ENCODE assay signal across 1 cellular context in the genomic region with DNA sequence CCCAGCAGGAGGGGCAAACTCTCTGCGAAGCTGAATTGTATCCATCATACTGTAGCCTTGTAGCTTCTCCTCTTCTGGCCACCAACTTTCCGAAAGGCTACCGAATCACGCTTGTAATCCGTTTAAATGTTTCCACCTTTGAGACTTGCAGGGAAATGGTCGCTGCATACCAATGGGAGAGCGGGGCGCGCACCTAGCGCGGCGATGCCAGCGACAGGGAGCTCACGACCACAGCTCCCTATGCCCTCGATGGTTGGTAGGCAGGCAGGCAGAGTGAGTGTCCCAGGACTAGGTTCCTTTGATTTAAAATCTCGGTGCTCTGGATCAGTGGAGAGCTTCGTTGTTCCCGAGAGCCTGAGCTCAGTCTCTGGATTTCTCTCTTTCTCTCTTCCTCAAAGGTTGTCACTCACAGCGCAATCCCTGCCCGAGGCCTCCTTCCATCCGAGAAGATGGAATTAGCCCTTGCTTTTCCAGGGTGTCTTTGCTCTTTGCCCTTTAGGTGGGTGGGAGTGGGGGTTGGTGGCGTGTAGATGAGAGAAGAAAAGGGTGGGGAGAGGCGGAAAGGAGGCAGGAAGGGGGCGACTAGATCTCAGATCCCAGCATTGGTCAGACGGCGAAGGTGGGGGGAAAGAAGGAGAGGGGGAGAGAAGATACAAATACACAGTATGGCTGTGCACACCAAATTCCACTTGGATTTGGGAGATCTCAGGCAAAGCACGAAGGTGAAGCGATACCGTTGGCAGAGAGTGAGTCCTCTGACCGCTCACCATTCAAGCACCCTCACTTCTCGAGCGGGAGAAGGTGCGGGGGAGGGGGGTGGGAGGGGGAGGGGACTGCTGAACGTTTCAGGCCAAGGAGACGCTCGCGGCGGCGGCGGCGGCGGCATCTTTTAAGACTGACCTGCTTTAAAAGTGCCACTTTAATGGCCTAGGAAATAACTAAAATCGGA.
TF ChIP-seq lines count a peak whose summit lies in the region.

A gene with protein sequence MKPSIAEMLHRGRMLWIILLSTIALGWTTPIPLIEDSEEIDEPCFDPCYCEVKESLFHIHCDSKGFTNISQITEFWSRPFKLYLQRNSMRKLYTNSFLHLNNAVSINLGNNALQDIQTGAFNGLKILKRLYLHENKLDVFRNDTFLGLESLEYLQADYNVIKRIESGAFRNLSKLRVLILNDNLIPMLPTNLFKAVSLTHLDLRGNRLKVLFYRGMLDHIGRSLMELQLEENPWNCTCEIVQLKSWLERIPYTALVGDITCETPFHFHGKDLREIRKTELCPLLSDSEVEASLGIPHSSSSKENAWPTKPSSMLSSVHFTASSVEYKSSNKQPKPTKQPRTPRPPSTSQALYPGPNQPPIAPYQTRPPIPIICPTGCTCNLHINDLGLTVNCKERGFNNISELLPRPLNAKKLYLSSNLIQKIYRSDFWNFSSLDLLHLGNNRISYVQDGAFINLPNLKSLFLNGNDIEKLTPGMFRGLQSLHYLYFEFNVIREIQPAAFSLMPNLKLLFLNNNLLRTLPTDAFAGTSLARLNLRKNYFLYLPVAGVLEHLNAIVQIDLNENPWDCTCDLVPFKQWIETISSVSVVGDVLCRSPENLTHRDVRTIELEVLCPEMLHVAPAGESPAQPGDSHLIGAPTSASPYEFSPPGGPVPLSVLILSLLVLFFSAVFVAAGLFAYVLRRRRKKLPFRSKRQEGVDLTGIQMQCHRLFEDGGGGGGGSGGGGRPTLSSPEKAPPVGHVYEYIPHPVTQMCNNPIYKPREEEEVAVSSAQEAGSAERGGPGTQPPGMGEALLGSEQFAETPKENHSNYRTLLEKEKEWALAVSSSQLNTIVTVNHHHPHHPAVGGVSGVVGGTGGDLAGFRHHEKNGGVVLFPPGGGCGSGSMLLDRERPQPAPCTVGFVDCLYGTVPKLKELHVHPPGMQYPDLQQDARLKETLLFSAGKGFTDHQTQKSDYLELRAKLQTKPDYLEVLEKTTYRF (minus strand): TSS at position 757 of the 949 bp plus-strand sequence. CDS start 5,554 bp downstream, outside the sequence.

TF ChIP-seq in GM12878, 131 proteins besides CTCF, POLR2A, EP300 and RAD21:
- TF ChIP-seq ETV6 (conservative IDR thresholded peaks at IDR 0.05 in 1 of 2, IDR thresholded peaks at IDR 0.05 in 1 of 2; ENCODE audit: borderline replicate concordance in 1 of 2, low read depth in 1 of 2) (no peak), TCF3 (IDR thresholded peaks at IDR 0.05; ENCODE audit: borderline replicate concordance, insufficient read depth, low read depth, low read length) (no peak), ZNF207 (IDR thresholded peaks at IDR 0.05; ENCODE audit: borderline replicate concordance) (no peak), SMAD1 (IDR thresholded peaks at IDR 0.05; ENCODE audit: low read depth, partially characterized antibody) (no peak), YY1 (IDR thresholded peaks at IDR 0.05; ENCODE audit: low read depth, low read length) (no peak), FOS (IDR thresholded peaks at IDR 0.05; ENCODE audit: borderline replicate concordance, extremely low read depth, insufficient read length) (no peak), NR2C1 (IDR thresholded peaks at IDR 0.05) (no peak), NRF1 (conservative IDR thresholded peaks at IDR 0.05; ENCODE audit: low read depth, low read length) (no peak), POU2F2 (IDR thresholded peaks at IDR 0.05; ENCODE audit: borderline replicate concordance, low read depth, low read length) (no peak), BHLHE40 (IDR thresholded peaks at IDR 0.05; ENCODE audit: borderline replicate concordance in 1 of 2, low read depth in 2 of 2, low read length in 1 of 2) (no peak), NFYA (IDR thresholded peaks at IDR 0.05; ENCODE audit: borderline replicate concordance, low read depth, low read length) (no peak), WRNIP1 (IDR thresholded peaks at IDR 0.05; ENCODE audit: borderline replicate concordance, low read depth, low read length) (no peak), TAF1 (IDR thresholded peaks at IDR 0.05; ENCODE audit: borderline replicate concordance, low read depth, low read length) (no peak), NR2F1 (conservative IDR thresholded peaks at IDR 0.05) (no peak)
- TF ChIP-seq, protein P1, sequence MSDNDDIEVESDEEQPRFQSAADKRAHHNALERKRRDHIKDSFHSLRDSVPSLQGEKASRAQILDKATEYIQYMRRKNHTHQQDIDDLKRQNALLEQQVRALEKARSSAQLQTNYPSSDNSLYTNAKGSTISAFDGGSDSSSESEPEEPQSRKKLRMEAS (IDR thresholded peaks at IDR 0.05; ENCODE audit: low read depth, low read length): no peak
- TF ChIP-seq, protein P2, sequence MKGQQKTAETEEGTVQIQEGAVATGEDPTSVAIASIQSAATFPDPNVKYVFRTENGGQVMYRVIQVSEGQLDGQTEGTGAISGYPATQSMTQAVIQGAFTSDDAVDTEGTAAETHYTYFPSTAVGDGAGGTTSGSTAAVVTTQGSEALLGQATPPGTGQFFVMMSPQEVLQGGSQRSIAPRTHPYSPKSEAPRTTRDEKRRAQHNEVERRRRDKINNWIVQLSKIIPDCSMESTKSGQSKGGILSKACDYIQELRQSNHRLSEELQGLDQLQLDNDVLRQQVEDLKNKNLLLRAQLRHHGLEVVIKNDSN (IDR thresholded peaks at IDR 0.05; ENCODE audit: borderline replicate concordance, extremely low read length, insufficient read depth, low read depth, low read length): no peak
- TF ChIP-seq, protein P3, sequence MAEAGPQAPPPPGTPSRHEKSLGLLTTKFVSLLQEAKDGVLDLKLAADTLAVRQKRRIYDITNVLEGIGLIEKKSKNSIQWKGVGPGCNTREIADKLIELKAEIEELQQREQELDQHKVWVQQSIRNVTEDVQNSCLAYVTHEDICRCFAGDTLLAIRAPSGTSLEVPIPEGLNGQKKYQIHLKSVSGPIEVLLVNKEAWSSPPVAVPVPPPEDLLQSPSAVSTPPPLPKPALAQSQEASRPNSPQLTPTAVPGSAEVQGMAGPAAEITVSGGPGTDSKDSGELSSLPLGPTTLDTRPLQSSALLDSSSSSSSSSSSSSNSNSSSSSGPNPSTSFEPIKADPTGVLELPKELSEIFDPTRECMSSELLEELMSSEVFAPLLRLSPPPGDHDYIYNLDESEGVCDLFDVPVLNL (IDR thresholded peaks at IDR 0.05; ENCODE audit: low read depth, low read length): no peak
